In the genomic region with DNA sequence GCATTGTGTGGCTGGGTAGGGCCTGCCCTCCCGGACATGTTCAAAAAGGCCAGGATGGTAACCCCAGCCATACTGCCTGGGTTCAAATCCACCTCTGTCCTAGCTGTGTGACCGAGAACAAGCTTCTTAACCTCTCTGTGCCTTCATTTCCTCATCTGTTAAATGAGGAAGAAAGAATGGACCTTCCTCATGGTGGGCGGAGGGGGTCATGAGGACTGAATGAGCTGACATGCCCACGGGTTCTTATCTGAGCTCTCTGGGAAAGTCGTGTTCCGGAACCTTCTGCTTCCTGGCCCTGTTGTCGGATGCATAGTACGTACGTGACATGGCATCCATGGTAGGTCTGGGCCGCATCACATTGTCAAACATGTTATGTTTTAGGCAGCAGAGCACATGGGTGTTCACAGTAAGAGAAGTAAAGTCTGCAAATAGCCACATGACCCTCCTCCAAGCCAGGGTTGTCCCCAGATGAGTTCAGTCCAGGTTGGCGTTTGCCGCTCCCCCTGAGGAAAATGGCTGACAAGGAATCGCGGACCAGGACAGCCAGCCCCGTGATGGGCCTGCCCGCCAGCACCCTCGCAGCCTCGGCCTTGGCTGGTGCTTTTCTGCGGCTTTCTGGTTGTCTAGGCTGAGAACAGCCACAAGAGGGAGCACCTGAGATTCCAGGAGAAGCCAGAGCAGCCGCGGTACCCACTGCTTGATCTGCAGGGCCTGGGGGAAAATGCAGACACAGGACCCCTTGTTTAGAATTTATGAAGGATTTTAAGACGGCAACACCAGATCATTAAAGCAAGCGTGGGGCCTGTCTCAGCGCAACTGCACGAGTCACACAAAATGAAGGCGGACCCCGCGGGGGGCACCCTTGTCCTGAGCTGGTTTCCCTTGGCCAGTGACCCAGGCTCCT, we compare ENCODE assay signal across 8 cellular contexts. TPM values are rescaled to one million over a fixed set of nuclear protein-coding genes. Genes with fewer than 3 reads are reported as not detected.
DNase-seq lines count a peak whose midpoint lies in the region; ATAC-seq, FAIRE-seq and TF ChIP-seq lines count a peak whose summit lies in the region.

No MANE protein-coding gene starts in this region.

- in situ Hi-C loops in GM13976 (cut with MboI; ENCODE audit: low sequenced_read_pairs, unreplicated experiment), result no loop called here

- no peak overlapping the region for H3K27ac ChIP-seq in 22Rv1

- no peaks in the 10 kb centered on the region for H3K27me3 ChIP-seq in bronchial epithelial cell (ENCODE audit: control insufficient read depth, insufficient read depth, low read length)

- peaks cover 7% of the 10 kb centered on the region for H3K4me1 Mint-ChIP-seq in activated B cell treated with CpG ODN at 0.5 μM for 24 hours

- no peaks in the 10 kb centered on the region for H3K36me3 Mint-ChIP-seq in activated B cell treated with CpG ODN at 0.5 μM for 24 hours (ENCODE audit: low read depth)

- intact Hi-C loops in activated B cell treated with CpG ODN at 0.5 μM for 24 hours (cut with micrococcal nuclease), result loop anchor here (1.0 to 5.0 kb wide), 6 partner anchors 29 to 169 kb away; partner anchors contain the start of genes CA11, RPL18 and SPHK2

- no peaks in the 10 kb centered on the region for H3K36me3 ChIP-seq in bronchial epithelial cell (ENCODE audit: control insufficient read depth, insufficient read depth, low read length)

- no peaks in the 10 kb centered on the region for H3K9me3 Mint-ChIP-seq in activated B cell treated with CpG ODN at 0.5 μM for 24 hours

- no peak overlapping the region for H3K27ac Mint-ChIP-seq in activated B cell treated with CpG ODN at 0.5 μM for 24 hours

- H3K27me3 Mint-ChIP-seq in activated B cell treated with CpG ODN at 0.5 μM for 24 hours, result peaks cover 1% of the 10 kb centered on the region

- TF ChIP-seq CTCF in 22Rv1 (IDR thresholded peaks at IDR 0.05) (peak; percentile 94), GM13976 (IDR thresholded peaks at IDR 0.05; ENCODE audit: borderline replicate concordance, control extremely low read depth, extremely low read depth, insufficient read depth, missing control alignments) (peak; percentile 77), activated B cell treated with CpG ODN at 0.5 μM for 24 hours (IDR thresholded peaks at IDR 0.05) (peak; percentile 65), bronchial epithelial cell (IDR thresholded peaks at IDR 0.05; ENCODE audit: insufficient read depth, low read length, severe bottlenecking) (peak; percentile 90)

- CTCF ChIA-PET in activated B cell treated with CpG ODN at 0.5 μM for 24 hours (lab: Charles Lee), result interaction anchor here (0.7 to 2.1 kb wide), 12 partner anchors 9 to 113 kb away, joined by 3 to 15 read pairs (median 3); partner anchors contain the start of gene CA11

- no peak for FAIRE-seq in bronchial epithelial cell (lab: Jason Lieb, UNC)

- H3K4me3 Mint-ChIP-seq in activated B cell treated with CpG ODN at 0.5 μM for 24 hours, result no peak overlapping the region

- DNase-seq in GM13976 (ENCODE audit: low spot score) (peak; percentile 95), NCI-H2227 treated with DMSO at 0.1 percent for 48 hours (lab: John Stamatoyannopoulos, UW) (peak; percentile 64), activated B cell treated with CpG ODN at 0.5 μM for 24 hours (peak; percentile 47), bronchial epithelial cell (ENCODE audit: low read depth) (peak; percentile 58), iris pigment epithelial cell (ENCODE audit: low read depth) (peak; percentile 71)
- DNase-seq in stimulated activated CD4-positive, alpha-beta T cell treated with anti-CD3 and anti-CD28 coated beads, Interleukin-15, amount 100 ng/mL, for 1 hour (ENCODE audit: low read depth in 1 of 2, low spot score in 1 of 2), result peak; percentile 38 to 48

- no peak overlapping the region for H3K4me3 ChIP-seq in bronchial epithelial cell (ENCODE audit: low read depth, low read length)

- POLR2A ChIA-PET in activated B cell treated with CpG ODN at 0.5 μM for 24 hours (lab: Charles Lee), result interaction anchor here (0.5 to 1.2 kb wide), 4 partner anchors 25 to 100 kb away, joined by 3 to 6 read pairs (median 6); no protein-coding TSS in a partner anchor

- ATAC-seq in activated B cell treated with CpG ODN at 0.5 μM for 24 hours (ENCODE audit: low read depth) (peak; percentile 96), GM18909 (IDR thresholded peaks at IDR 0.05; ENCODE audit: poor library complexity, unreplicated experiment) (no peak)

RNA-seq across cellular contexts. Expression of gene NTN5, which starts 2.4 kb away (rescaled TPM):
- 0.54 and 0.71 TPM in 2 replicates for total RNA-seq in activated B cell treated with CpG ODN at 0.5 μM for 24 hours
- not detected in 2 replicates for total RNA-seq in bronchial epithelial cell

RNA-seq across cellular contexts. Expression of gene FUT2, which starts 20.6 kb away (rescaled TPM):
- not detected in 2 replicates for total RNA-seq in activated B cell treated with CpG ODN at 0.5 μM for 24 hours
- total RNA-seq in bronchial epithelial cell, result 7.9 and 39.4 TPM in 2 replicates

RNA-seq across cellular contexts. Expression of gene CA11, which starts 29.2 kb away (rescaled TPM):
- 9.5 and 10.3 TPM in 2 replicates for total RNA-seq in activated B cell treated with CpG ODN at 0.5 μM for 24 hours
- total RNA-seq in bronchial epithelial cell, result 2.4 and 4.4 TPM in 2 replicates

RNA-seq across cellular contexts. Expression of gene DBP, which starts 38.0 kb away (rescaled TPM):
- total RNA-seq in activated B cell treated with CpG ODN at 0.5 μM for 24 hours, result 8.7 and 9.2 TPM in 2 replicates
- 6.6 and 8.7 TPM in 2 replicates for total RNA-seq in bronchial epithelial cell

RNA-seq across cellular contexts. Expression of gene MAMSTR, which starts 44.4 kb away (rescaled TPM):
- total RNA-seq in activated B cell treated with CpG ODN at 0.5 μM for 24 hours, result 0.37 and 0.78 TPM in 2 replicates
- 0.13 and 0.26 TPM in 2 replicates for total RNA-seq in bronchial epithelial cell

Comparison
In these comparisons a context has a peak if more than half of its experiments do, and no peak if none do; other contexts are left out.
1. DNase-seq: peak in every context shown above with its lines; median percentile 95 in GM13976; 71 in iris pigment epithelial cell; 64 in NCI-H2227 treated with DMSO at 0.1 percent for 48 hours; 58 in bronchial epithelial cell; 47 in activated B cell treated with CpG ODN at 0.5 μM for 24 hours; 43 in stimulated activated CD4-positive, alpha-beta T cell treated with anti-CD3 and anti-CD28 coated beads, Interleukin-15, amount 100 ng/mL, for 1 hour.